Comparison of ENCODE assay signal across 12 cellular contexts in genomic region chr1:36482724-36483388, GRCh38. TPM values are rescaled to one million over a fixed set of nuclear protein-coding genes. Genes with fewer than 3 reads are reported as not detected.
DNase-seq lines count a peak whose midpoint lies in the region; ATAC-seq and TF ChIP-seq lines count a peak whose summit lies in the region.
"Had no signal": no experiment of that assay in that cellular context is flagged by ENCODE, and none has a peak within 500 bp of the region (broad histone marks: within the 10 kb centered on the region; RNA-seq: fewer than 3 reads in every experiment).

Gene CSF3R (minus strand): TSS chr1:36482913. CDS start chr1:36479496, 3,417 bp downstream.

- intact Hi-C loops in CD4-positive, alpha-beta memory T cell (cut with micrococcal nuclease) = no loop called here

- no peaks in the 10 kb centered on the region for H3K4me1 ChIP-seq in CD4-positive, alpha-beta memory T cell (ENCODE audit: insufficient read depth, low read length)
- H3K4me1 ChIP-seq in neuron (ENCODE audit: insufficient read depth, low read length) = peaks cover 3% of the 10 kb centered on the region

- peak within 1 kb of the TSS; percentile 19 for H2AFZ ChIP-seq in neuron (ENCODE audit: low read depth, low read length)

- no peak for ATAC-seq in HG03108 (IDR thresholded peaks at IDR 0.05; ENCODE audit: unreplicated experiment)

- H3K9me3 ChIP-seq in CD4-positive, alpha-beta memory T cell (ENCODE audit: control insufficient read depth in 1 of 2, low read length in 2 of 2) = no peaks in the 10 kb centered on the region
- H3K9me3 ChIP-seq in neuron (ENCODE audit: low read length) = no peaks in the 10 kb centered on the region

- CTCF ChIA-PET in CD4-positive, alpha-beta memory T cell (lab: Charles Lee; ENCODE audit: partially characterized antibody) = interaction anchor here (1.5 kb wide), 1 partner anchor 34 kb away, joined by 4 read pairs; no protein-coding TSS in a partner anchor

- POLR2A ChIA-PET in CD4-positive, alpha-beta memory T cell (lab: Charles Lee; ENCODE audit: partially characterized antibody) = no interaction called here

- peak within 1 kb of the TSS in 5 of 7 donors; percentile 42 to 83 (median 62) for H3K27ac Mint-ChIP-seq in CD4-positive, alpha-beta memory T cell
- H3K27ac Mint-ChIP-seq in glutamatergic neuron (ENCODE audit: unreplicated experiment) = peak within 1 kb of the TSS; percentile 15

- no peaks in the 10 kb centered on the region for H3K27me3 ChIP-seq in CD4-positive, alpha-beta memory T cell (ENCODE audit: insufficient read depth, low read length)
- H3K27me3 ChIP-seq in neuron (ENCODE audit: insufficient read depth, low read length) = peaks cover 18% of the 10 kb centered on the region

- no peak within 1 kb of the TSS for H3K27ac ChIP-seq in CD4-positive, alpha-beta memory T cell (ENCODE audit: low read depth, low read length)

- peaks cover 0 to 8% (median 5%) of the 10 kb centered on the region in 4 donors for H3K4me1 Mint-ChIP-seq in CD4-positive, alpha-beta memory T cell
- H3K4me1 Mint-ChIP-seq in glutamatergic neuron (ENCODE audit: low read depth, unreplicated experiment) = peaks cover 6% of the 10 kb centered on the region

- H3K27me3 Mint-ChIP-seq in CD4-positive, alpha-beta memory T cell = peaks cover 3 to 4% of the 10 kb centered on the region in 2 donors
- peaks cover 5% of the 10 kb centered on the region for H3K27me3 Mint-ChIP-seq in glutamatergic neuron (ENCODE audit: unreplicated experiment)

- H3K4me3 Mint-ChIP-seq in CD4-positive, alpha-beta memory T cell = peak within 1 kb of the TSS; percentile 3 to 80 (median 62)
- H3K4me3 Mint-ChIP-seq in glutamatergic neuron (ENCODE audit: unreplicated experiment) = no peak within 1 kb of the TSS

- DNase-seq in CD4-positive, alpha-beta memory T cell = no peak
- DNase-seq in NOMO-1 (lab: John Stamatoyannopoulos, UW; ENCODE audit: unreplicated experiment in 2 of 2) = peak; percentile 58 to 77
- no peak for DNase-seq in glutamatergic neuron
- DNase-seq in NCI-H774 (lab: John Stamatoyannopoulos, UW) = no peak
- DNase-seq in NCI-H1092 treated with DMSO at 0.1 percent for 48 hours (lab: John Stamatoyannopoulos, UW) = no peak
- DNase-seq in NCI-H69 (lab: John Stamatoyannopoulos, UW) = no peak
- DNase-seq: DND-41; stimulated activated CD4-positive, alpha-beta T cell treated with anti-CD3 and anti-CD28 coated beads, Interleukin-1b, Interleukin-23, amount 100 ng/mL, for 48 hours had no signal

- H3K36me3 ChIP-seq in CD4-positive, alpha-beta memory T cell (ENCODE audit: insufficient read depth, low read length) = no peaks in the 10 kb centered on the region
- no peaks in the 10 kb centered on the region for H3K36me3 ChIP-seq in neuron (ENCODE audit: insufficient read depth, low read length)

- H3K36me3 Mint-ChIP-seq in CD4-positive, alpha-beta memory T cell = no peaks in the 10 kb centered on the region
- H3K36me3 Mint-ChIP-seq in glutamatergic neuron (ENCODE audit: unreplicated experiment) = peaks cover 4% of the 10 kb centered on the region

- H3K9me3 Mint-ChIP-seq in CD4-positive, alpha-beta memory T cell = no peaks in the 10 kb centered on the region
- H3K9me3 Mint-ChIP-seq in glutamatergic neuron (ENCODE audit: unreplicated experiment) = peaks cover 2% of the 10 kb centered on the region

- TF ChIP-seq CTCF in glutamatergic neuron (IDR thresholded peaks at IDR 0.05; ENCODE audit: partially characterized antibody, unreplicated experiment) = no peak

- H3K4me3 ChIP-seq in CD4-positive, alpha-beta memory T cell (ENCODE audit: low read length in 2 of 2) = no peak within 1 kb of the TSS
- H3K4me3 ChIP-seq in neuron (ENCODE audit: low read length) = no peak within 1 kb of the TSS

RNA-seq across cellular contexts. Expression of gene CSF3R, which starts in this region (rescaled TPM):
- under 1 TPM; 0.61 to 0.87 TPM for total RNA-seq in CD4-positive, alpha-beta memory T cell
- not detected for polyA plus RNA-seq in CD4-positive, alpha-beta memory T cell
- not detected for total RNA-seq in glutamatergic neuron (ENCODE audit: unreplicated experiment)
- total RNA-seq: kidney epithelial cell, M059J had no signal

Comparison
In these comparisons a context has a peak if more than half of its experiments do, and no peak if none do; other contexts are left out.
1. DNase-seq: peak in NOMO-1 (2 of 2); none in CD4-positive, alpha-beta memory T cell (0 of 5), glutamatergic neuron (single experiment), NCI-H774 (single experiment), NCI-H1092 treated with DMSO at 0.1 percent for 48 hours (single experiment) and NCI-H69 (single experiment).